In the genomic region with DNA sequence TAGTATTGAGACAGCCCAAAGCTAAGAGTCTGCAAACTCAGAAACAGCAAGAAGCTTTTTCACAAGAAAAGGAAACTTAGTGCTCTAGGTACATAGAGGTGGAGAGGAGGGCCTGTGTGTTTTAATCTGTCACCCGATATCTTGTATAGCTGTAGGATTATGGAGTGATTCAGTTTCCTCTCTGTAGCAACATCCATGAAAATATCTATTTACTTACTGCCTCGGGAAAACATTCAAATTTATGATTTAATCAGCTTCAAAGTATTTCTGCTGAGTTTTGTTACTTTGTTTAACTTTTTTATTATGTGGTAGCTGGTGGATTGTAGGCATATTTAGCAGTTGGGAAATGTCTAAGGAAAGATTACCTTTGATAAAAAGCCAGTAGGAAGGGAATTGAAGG, we compare ENCODE assay signal across 11 cellular contexts.
DNase-seq lines count a peak whose midpoint lies in the region; ATAC-seq and TF ChIP-seq lines count a peak whose summit lies in the region.
"Had no signal": no experiment of that assay in that cellular context is flagged by ENCODE, and none has a peak within 500 bp of the region (broad histone marks: within the 10 kb centered on the region; RNA-seq: fewer than 3 reads in every experiment).

No MANE protein-coding gene starts in this region.

- peak in 1 of 2 donors; percentile 6 for ATAC-seq in activated T-cell treated with anti-CD3 and anti-CD28 coated beads, Interleukin-2, amount 50 U/mL, for 72 hours (replicated peaks in 1 of 2)
- no peak for ATAC-seq in activated T-cell treated with anti-CD3 and anti-CD28 coated beads, Interleukin-2, amount 50 U/mL, for 4 hours
- ATAC-seq in foreskin keratinocyte = no peak
- ATAC-seq: left ventricle myocardium superior had no signal

- POLR2A ChIA-PET in SK-N-SH (lab: Yijun Ruan, JAX) = no interaction called here

- H3K27ac Mint-ChIP-seq in activated T-cell treated with anti-CD3 and anti-CD28 coated beads, Interleukin-2, amount 50 U/mL, for 72 hours = peak overlapping the region; percentile 96

- TF ChIP-seq CTCF in SK-N-SH (IDR thresholded peaks at IDR 0.05) (no peak), esophagus squamous epithelium (IDR thresholded peaks at IDR 0.05) (no peak), testis (IDR thresholded peaks at IDR 0.05) (no peak), foreskin keratinocyte (conservative IDR thresholded peaks at IDR 0.05) (no peak)

- H3K36me3 Mint-ChIP-seq in activated T-cell treated with anti-CD3 and anti-CD28 coated beads, Interleukin-2, amount 50 U/mL, for 72 hours (ENCODE audit: insufficient read depth in 2 of 2) = no peaks in the 10 kb centered on the region
- no peaks in the 10 kb centered on the region for H3K36me3 Mint-ChIP-seq in activated T-cell treated with anti-CD3 and anti-CD28 coated beads, Interleukin-2, amount 50 U/mL, for 4 hours (ENCODE audit: insufficient read depth)
- H3K36me3 Mint-ChIP-seq: CD8-positive, alpha-beta memory T cell had no signal

- no peaks in the 10 kb centered on the region for H3K9me3 Mint-ChIP-seq in activated T-cell treated with anti-CD3 and anti-CD28 coated beads, Interleukin-2, amount 50 U/mL, for 72 hours
- H3K9me3 Mint-ChIP-seq in activated T-cell treated with anti-CD3 and anti-CD28 coated beads, Interleukin-2, amount 50 U/mL, for 4 hours = no peaks in the 10 kb centered on the region
- H3K9me3 Mint-ChIP-seq: CD8-positive, alpha-beta memory T cell had no signal

- TF ChIP-seq EP300 in SK-N-SH (IDR thresholded peaks at IDR 0.05; ENCODE audit: borderline replicate concordance in 1 of 2, low read depth in 1 of 2, low read length in 1 of 2) = no peak

- no peaks in the 10 kb centered on the region for H3K79me2 ChIP-seq in SK-N-SH (ENCODE audit: insufficient read depth)

- peaks cover 68% of the 10 kb centered on the region for H3K4me1 Mint-ChIP-seq in activated T-cell treated with anti-CD3 and anti-CD28 coated beads, Interleukin-2, amount 50 U/mL, for 72 hours (ENCODE audit: low read depth)
- H3K4me1 Mint-ChIP-seq in activated T-cell treated with anti-CD3 and anti-CD28 coated beads, Interleukin-2, amount 50 U/mL, for 4 hours (ENCODE audit: low read depth) = peaks cover 33% of the 10 kb centered on the region

- H4K20me1 ChIP-seq in SK-N-SH (ENCODE audit: insufficient read depth) = no peaks in the 10 kb centered on the region

- intact Hi-C loops in esophagus squamous epithelium (cut with DNase I) (loop anchor here (5.0 kb wide), 1 partner anchor 447 kb away; no protein-coding TSS in a partner anchor), testis (cut with DNase I; ENCODE audit: low total_unique reads) (no loop called here), head of caudate nucleus (cut with DNase I) (no loop called here)

- H3K9me3 ChIP-seq in SK-N-SH (no peaks in the 10 kb centered on the region), esophagus squamous epithelium (no peaks in the 10 kb centered on the region), testis (no peaks in the 10 kb centered on the region), SJCRH30 (replicated peaks) (no peaks in the 10 kb centered on the region)

- H2AFZ ChIP-seq in SK-N-SH (ENCODE audit: low read depth) = peak overlapping the region; percentile 36; the same call in 1 of the 2 replicates

- peaks cover 34% of the 10 kb centered on the region for H3F3A ChIP-seq in SK-N-SH (replicated peaks; ENCODE audit: insufficient read depth)

- H3K4me1 ChIP-seq in SK-N-SH (ENCODE audit: control insufficient read depth in 1 of 2, insufficient read depth in 2 of 2, low read depth in 1 of 2, low read length in 1 of 2) (peaks cover 15 to 55% of the 10 kb centered on the region in 2 experiments), esophagus squamous epithelium (peaks cover 33 to 61% (median 46%) of the 10 kb centered on the region in 3 donors), testis (peaks cover 50% of the 10 kb centered on the region), SJCRH30 (peaks cover 10% of the 10 kb centered on the region; the same call in 1 of the 2 replicates), foreskin keratinocyte (peaks cover 28% of the 10 kb centered on the region)

- DNase-seq in activated T-cell treated with anti-CD3 and anti-CD28 coated beads, Interleukin-2, amount 50 U/mL, for 72 hours = no peak
- no peak for DNase-seq in activated T-cell treated with anti-CD3 and anti-CD28 coated beads, Interleukin-2, amount 50 U/mL, for 4 hours
- DNase-seq in SK-N-SH (no peak), esophagus squamous epithelium (lab: John Stamatoyannopoulos, UW) (no peak), testis (no peak), head of caudate nucleus (no peak), SJCRH30 (no peak), foreskin keratinocyte (no peak)
- DNase-seq: CD8-positive, alpha-beta memory T cell; left ventricle myocardium superior; NCI-H1436 treated with DMSO at 0.1 percent for 48 hours had no signal

- no peaks in the 10 kb centered on the region for H3K27me3 Mint-ChIP-seq in activated T-cell treated with anti-CD3 and anti-CD28 coated beads, Interleukin-2, amount 50 U/mL, for 72 hours (ENCODE audit: low read depth)
- no peaks in the 10 kb centered on the region for H3K27me3 Mint-ChIP-seq in activated T-cell treated with anti-CD3 and anti-CD28 coated beads, Interleukin-2, amount 50 U/mL, for 4 hours (ENCODE audit: low read depth)

- H3K27ac ChIP-seq in SK-N-SH (ENCODE audit: low read depth in 2 of 2, low read length in 1 of 2) (peak overlapping the region; percentile 88 to 92; a peak in 3 of 4 replicates), esophagus squamous epithelium (peak overlapping the region; percentile 10 to 79 (median 54)), testis (peak overlapping the region; percentile 69 to 83), SJCRH30 (no peak overlapping the region), foreskin keratinocyte (no peak overlapping the region)

- H3K4me2 ChIP-seq in SK-N-SH = peak overlapping the region; percentile 63

- CTCF ChIA-PET in SK-N-SH (lab: Yijun Ruan, JAX) = interaction anchor here (0.8 to 9.8 kb wide), 14 partner anchors 9 to 446 kb away, joined by 3 to 111 read pairs (median 5); no protein-coding TSS in a partner anchor

- H3K27me3 ChIP-seq in SK-N-SH (ENCODE audit: insufficient read depth) (no peaks in the 10 kb centered on the region), esophagus squamous epithelium (no peaks in the 10 kb centered on the region), testis (no peaks in the 10 kb centered on the region), SJCRH30 (no peaks in the 10 kb centered on the region), foreskin keratinocyte (no peaks in the 10 kb centered on the region)

- TF ChIP-seq POLR2A in esophagus squamous epithelium (IDR thresholded peaks at IDR 0.05) (no peak), testis (IDR thresholded peaks at IDR 0.05) (no peak)

- WGBS in SK-N-SH (ENCODE audit: low lambda C conversion rate) = 10% methylated on average over 2 of the region's 2 CpGs
- WGBS in esophagus squamous epithelium, 2 donors = 20 to 30% methylated on average over 2 of the region's 2 CpGs
- WGBS in testis, 2 donors = 22 to 34% methylated on average over 2 of the region's 2 CpGs

- peak overlapping the region; percentile 49 for H3K9ac ChIP-seq in SK-N-SH

- H3K9me2 ChIP-seq in SK-N-SH = no peaks in the 10 kb centered on the region

- H3K36me3 ChIP-seq in SK-N-SH (replicated peaks in 1 of 2; ENCODE audit: control insufficient read depth in 1 of 2, insufficient read depth in 2 of 2, low read length in 1 of 2) = no peaks in the 10 kb centered on the region
- no peaks in the 10 kb centered on the region for H3K36me3 ChIP-seq in esophagus squamous epithelium
- H3K36me3 ChIP-seq in testis (ENCODE audit: low read depth, missing control alignments) = no peaks in the 10 kb centered on the region
- no peaks in the 10 kb centered on the region for H3K36me3 ChIP-seq in SJCRH30

- TF ChIP-seq RAD21 in SK-N-SH (IDR thresholded peaks at IDR 0.05; ENCODE audit: low read length) = no peak

- H3K4me3 Mint-ChIP-seq in activated T-cell treated with anti-CD3 and anti-CD28 coated beads, Interleukin-2, amount 50 U/mL, for 72 hours = peak overlapping the region in 1 of 2 donors; percentile 51
- H3K4me3 Mint-ChIP-seq in activated T-cell treated with anti-CD3 and anti-CD28 coated beads, Interleukin-2, amount 50 U/mL, for 4 hours = no peak overlapping the region
- H3K4me3 Mint-ChIP-seq: CD8-positive, alpha-beta memory T cell had no signal

- no peak overlapping the region for H3K4me3 ChIP-seq in SK-N-SH (ENCODE audit: low read depth in 2 of 2, low read length in 1 of 2)
- no peak overlapping the region for H3K4me3 ChIP-seq in esophagus squamous epithelium
- H3K4me3 ChIP-seq in testis = no peak overlapping the region
- no peak overlapping the region for H3K4me3 ChIP-seq in SJCRH30

TF ChIP-seq in SK-N-SH, 30 proteins besides CTCF, POLR2A, EP300 and RAD21:
- TF ChIP-seq GATA2 (CRISPR knock-in tag; IDR thresholded peaks at IDR 0.05) (no peak), NFIC (IDR thresholded peaks at IDR 0.05; ENCODE audit: borderline replicate concordance) (no peak), GABPA (IDR thresholded peaks at IDR 0.05; ENCODE audit: low read depth) (no peak), JUND (IDR thresholded peaks at IDR 0.05) (peak; percentile 24; the same call in 1 of the 2 replicates), CHD2 (IDR thresholded peaks at IDR 0.05; ENCODE audit: low read length, partially characterized antibody) (no peak)

Comparison
In these comparisons a context has a peak if more than half of its experiments do, and no peak if none do; other contexts are left out.
1. H3K27ac ChIP-seq: peak in SK-N-SH (2 of 2), esophagus squamous epithelium (4 of 4) and testis (2 of 2); none in SJCRH30 (single experiment) and foreskin keratinocyte (single experiment).